In genomic region chr10:91758303-91759146, GRCh38 we compare ENCODE assay signal across 9 cellular contexts. TPM values are rescaled to one million over a fixed set of nuclear protein-coding genes. Genes with fewer than 3 reads are reported as not detected.
DNase-seq lines count a peak whose midpoint lies in the region; ATAC-seq, FAIRE-seq and TF ChIP-seq lines count a peak whose summit lies in the region.
"Had no signal": no experiment of that assay in that cellular context is flagged by ENCODE, and none has a peak within 500 bp of the region (broad histone marks: within the 10 kb centered on the region; RNA-seq: fewer than 3 reads in every experiment).

No MANE protein-coding gene starts in this region.

- DNase-seq in activated CD8-positive, alpha-beta memory T cell treated with anti-CD3 and anti-CD28 coated beads, Interleukin-2, amount 10 ng/mL, durations not matched to agents 7 days and 5 days: no peak
- no peak for DNase-seq in activated CD8-positive, alpha-beta memory T cell treated with anti-CD3 and anti-CD28 coated beads, Interleukin-2, amount 50 U/mL, for 4 hours
- DNase-seq in NCI-H1436 (lab: John Stamatoyannopoulos, UW) (peak; percentile 42), WERI-Rb-1 (no peak), glomerular visceral epithelial cell (ENCODE audit: extremely low spot score) (peak; percentile 53), small intestine (peak; percentile 54)
- DNase-seq: activated naive CD8-positive, alpha-beta T cell treated with anti-CD3 and anti-CD28 coated beads, Interleukin-2, amount 10 ng/mL, durations not matched to agents 7 days and 5 days had no signal

- no peaks in the 10 kb centered on the region for H3K9me3 Mint-ChIP-seq in activated CD8-positive, alpha-beta memory T cell treated with anti-CD3 and anti-CD28 coated beads, Interleukin-2, amount 10 ng/mL, durations not matched to agents 7 days and 5 days (ENCODE audit: low read depth)

- peaks cover 2% of the 10 kb centered on the region for H3K4me1 Mint-ChIP-seq in activated CD8-positive, alpha-beta memory T cell treated with anti-CD3 and anti-CD28 coated beads, Interleukin-2, amount 10 ng/mL, durations not matched to agents 7 days and 5 days
- H3K4me1 Mint-ChIP-seq: activated naive CD8-positive, alpha-beta T cell treated with anti-CD3 and anti-CD28 coated beads, Interleukin-2, amount 10 ng/mL, durations not matched to agents 7 days and 5 days had no signal

- H3K4me3 Mint-ChIP-seq in activated CD8-positive, alpha-beta memory T cell treated with anti-CD3 and anti-CD28 coated beads, Interleukin-2, amount 10 ng/mL, durations not matched to agents 7 days and 5 days: no peak overlapping the region
- H3K4me3 Mint-ChIP-seq: activated naive CD8-positive, alpha-beta T cell treated with anti-CD3 and anti-CD28 coated beads, Interleukin-2, amount 10 ng/mL, durations not matched to agents 7 days and 5 days had no signal

- no peak overlapping the region for H3K27ac ChIP-seq in WERI-Rb-1
- H3K27ac ChIP-seq in small intestine (ENCODE audit: low read depth in 1 of 2, low read length in 1 of 2): no peak overlapping the region

- CTCF ChIA-PET in activated CD8-positive, alpha-beta memory T cell treated with anti-CD3 and anti-CD28 coated beads, Interleukin-2, amount 10 ng/mL, durations not matched to agents 7 days and 5 days (lab: Charles Lee): interaction anchor here (0.6 to 3.1 kb wide), 12 partner anchors 35 to 675 kb away, joined by 3 to 34 read pairs (median 4); partner anchors contain the start of gene FGFBP3

- no peak overlapping the region for H3K27ac Mint-ChIP-seq in activated CD8-positive, alpha-beta memory T cell treated with anti-CD3 and anti-CD28 coated beads, Interleukin-2, amount 10 ng/mL, durations not matched to agents 7 days and 5 days
- H3K27ac Mint-ChIP-seq: activated naive CD8-positive, alpha-beta T cell treated with anti-CD3 and anti-CD28 coated beads, Interleukin-2, amount 10 ng/mL, durations not matched to agents 7 days and 5 days had no signal

- no peaks in the 10 kb centered on the region for H3K36me3 ChIP-seq in WERI-Rb-1
- H3K36me3 ChIP-seq in small intestine (ENCODE audit: control insufficient read depth in 2 of 2, insufficient read depth in 2 of 2, low read length in 2 of 2): no peaks in the 10 kb centered on the region

- TF ChIP-seq CTCF in WERI-Rb-1 (IDR thresholded peaks at IDR 0.05; ENCODE audit: low read depth, low read length): peak; percentile 41; the same call in 1 of the 2 replicates

- no peaks in the 10 kb centered on the region for H3K4me1 ChIP-seq in small intestine (ENCODE audit: control insufficient read depth in 2 of 2, insufficient read depth in 1 of 2, low read depth in 1 of 2, low read length in 1 of 2)

- peak; percentile 49 for ATAC-seq in activated CD8-positive, alpha-beta memory T cell treated with anti-CD3 and anti-CD28 coated beads, Interleukin-2, amount 10 ng/mL, durations not matched to agents 7 days and 5 days
- no peak for ATAC-seq in HG02610 (IDR thresholded peaks at IDR 0.05; ENCODE audit: unreplicated experiment)
- ATAC-seq in GM21447 (IDR thresholded peaks at IDR 0.05; ENCODE audit: unreplicated experiment): no peak

- H3K9me3 ChIP-seq in WERI-Rb-1 (ENCODE audit: severe bottlenecking) (no peaks in the 10 kb centered on the region), small intestine (ENCODE audit: control insufficient read depth, low read depth) (no peaks in the 10 kb centered on the region)

- FAIRE-seq in small intestine (lab: Jason Lieb, UNC): peak; percentile 89

- peaks cover 1% of the 10 kb centered on the region for H3K36me3 Mint-ChIP-seq in activated CD8-positive, alpha-beta memory T cell treated with anti-CD3 and anti-CD28 coated beads, Interleukin-2, amount 10 ng/mL, durations not matched to agents 7 days and 5 days

- H3K4me3 ChIP-seq in WERI-Rb-1 (ENCODE audit: low read depth, low read length) (no peak overlapping the region), small intestine (ENCODE audit: low read depth in 1 of 2, low read length in 2 of 2) (no peak overlapping the region)

- H3K27me3 Mint-ChIP-seq in activated CD8-positive, alpha-beta memory T cell treated with anti-CD3 and anti-CD28 coated beads, Interleukin-2, amount 10 ng/mL, durations not matched to agents 7 days and 5 days: peaks cover 56% of the 10 kb centered on the region

- WGBS in small intestine, 3 donors: 53 to 66% (median 63%) methylated on average over 3 of the region's 3 CpGs

- H3K27me3 ChIP-seq in WERI-Rb-1 (ENCODE audit: insufficient read depth, low read depth, severe bottlenecking) (no peaks in the 10 kb centered on the region), small intestine (ENCODE audit: control insufficient read depth in 2 of 2, insufficient read depth in 2 of 2, low read length in 2 of 2) (no peaks in the 10 kb centered on the region)

RNA-seq across cellular contexts. Expression of gene TNKS2, which starts 39.7 kb away (rescaled TPM):
- 10 to 100 TPM; 26.6 to 27.1 TPM for total RNA-seq in activated CD8-positive, alpha-beta memory T cell treated with anti-CD3 and anti-CD28 coated beads, Interleukin-2, amount 10 ng/mL, durations not matched to agents 7 days and 5 days
- polyA plus RNA-seq in small intestine: 10 to 100 TPM in 1 of 3 donors, 1 to 10 TPM in 2; 9.2 to 10.5 (median 9.8) TPM

Comparison
In these comparisons a context has a peak if more than half of its experiments do, and no peak if none do; other contexts are left out.
1. DNase-seq: peak in NCI-H1436 (single experiment), glomerular visceral epithelial cell (single experiment) and small intestine (single experiment); none in activated CD8-positive, alpha-beta memory T cell treated with anti-CD3 and anti-CD28 coated beads, Interleukin-2, amount 10 ng/mL, durations not matched to agents 7 days and 5 days (single experiment), activated CD8-positive, alpha-beta memory T cell treated with anti-CD3 and anti-CD28 coated beads, Interleukin-2, amount 50 U/mL, for 4 hours (single experiment) and WERI-Rb-1 (single experiment).